28 cellular contexts compared by ENCODE assay signal in the genomic region with DNA sequence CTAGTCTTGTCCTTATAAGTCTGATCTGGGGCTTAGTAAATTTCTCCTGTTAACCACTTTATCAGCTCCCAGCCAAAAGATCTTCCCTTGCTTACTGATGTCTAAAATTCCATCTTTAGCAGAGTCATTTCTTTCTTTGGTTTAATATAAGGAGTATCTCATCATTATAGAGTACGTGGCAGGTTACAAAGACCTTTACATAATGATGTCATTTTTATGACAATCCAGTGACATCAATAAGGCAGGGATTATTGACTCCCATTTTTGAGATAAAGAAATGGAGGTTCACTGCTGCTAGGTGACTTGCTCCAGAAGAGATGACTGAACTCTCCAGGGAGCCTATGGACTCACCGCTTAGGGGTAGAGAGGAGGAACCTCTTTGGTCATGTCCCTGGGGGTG.
"Had no signal": no experiment of that assay in that cellular context is flagged by ENCODE, and none has a peak within 500 bp of the region (broad histone marks: within the 10 kb centered on the region; RNA-seq: fewer than 3 reads in every experiment).

No MANE protein-coding gene starts in this region.

- DNase-seq: activated B cell treated with CpG ODN at 0.5 μM for 24 hours; activated CD4-positive, alpha-beta memory T cell treated with anti-CD3 and anti-CD28 coated beads for 36 hours; activated CD4-positive, alpha-beta T cell treated with anti-CD3 and anti-CD28 coated beads for 4 hours; activated CD4-positive, alpha-beta T cell treated with anti-CD3 and anti-CD28 coated beads, Interleukin-2, amount 10 ng/mL, durations not matched to agents 24 days and 14 days; activated CD4-positive, alpha-beta T cell treated with anti-CD3 and anti-CD28 coated beads, Interleukin-2, amount 50 U/mL, for 1 hour; activated CD4-positive, alpha-beta T cell treated with anti-CD3 and anti-CD28 coated beads, Interleukin-2, amount 50 U/mL, for 4 hours; activated CD4-positive, CD25-positive, alpha-beta regulatory T cell treated with anti-CD3 and anti-CD28 coated beads, Interleukin-2, amount 50 U/mL, for 72 hours; activated CD8-positive, alpha-beta memory T cell treated with anti-CD3 and anti-CD28 coated beads, Interleukin-2, amount 50 U/mL, for 4 hours; activated CD8-positive, alpha-beta T cell treated with anti-CD3 and anti-CD28 coated beads for 36 hours; activated effector memory CD4-positive, alpha-beta T cell treated with anti-CD3 and anti-CD28 coated beads, Interleukin-2, amount 50 U/mL, for 16 hours; activated naive CD4-positive, alpha-beta T cell treated with anti-CD3 and anti-CD28 coated beads, Interleukin-2, amount 10 ng/mL, durations not matched to agents 7 days and 5 days; activated naive CD4-positive, alpha-beta T cell treated with Interleukin-2 at 50 U/mL for 16 hours; activated naive CD8-positive, alpha-beta T cell treated with anti-CD3 and anti-CD28 coated beads, Interleukin-2, amount 10 ng/mL, durations not matched to agents 7 days and 5 days; activated naive CD8-positive, alpha-beta T cell treated with anti-CD3 and anti-CD28 coated beads, Interleukin-2, amount 50 U/mL, for 24 hours; activated T-cell treated with anti-CD3 and anti-CD28 coated beads for 4 hours; activated T-cell treated with anti-CD3 and anti-CD28 coated beads, Interleukin-2, amount 50 U/mL, for 1 hour; activated T-cell treated with anti-CD3 and anti-CD28 coated beads, Interleukin-2, amount 50 U/mL, for 4 hours; activated T-cell treated with anti-CD3 and anti-CD28 coated beads, Interleukin-2, amount 50 U/mL, for 72 hours; amygdala; anterior cingulate cortex; caudate nucleus; cerebellar nuclear complex; T-helper 1 cell; T-helper 2 cell; T-helper 9 cell had no signal

- H3K4me1 ChIP-seq: ascending aorta had no signal

- H3K27ac ChIP-seq: ascending aorta, cardiac muscle cell, VCaP had no signal

- H3K36me3 ChIP-seq: ascending aorta, cardiac muscle cell had no signal

- H3K9me3 ChIP-seq: ascending aorta had no signal

- H3K4me3 ChIP-seq: ascending aorta, cardiac muscle cell had no signal

- H3K27me3 ChIP-seq: ascending aorta, cardiac muscle cell had no signal
